In genomic region chr4:117610706-117611308, GRCh38 we compare ENCODE assay signal across 28 cellular contexts.
"Had no signal": no experiment of that assay in that cellular context is flagged by ENCODE, and none has a peak within 500 bp of the region (broad histone marks: within the 10 kb centered on the region; RNA-seq: fewer than 3 reads in every experiment).

No MANE protein-coding gene starts in this region.

- H3K9me3 ChIP-seq: colonic mucosa, right lobe of liver had no signal

- H3K27ac ChIP-seq: brain microvascular endothelial cell, colonic mucosa, gastroesophageal sphincter, neutrophil, right lobe of liver, WERI-Rb-1 had no signal

- FAIRE-seq: astrocyte, endometrium, small intestine had no signal

- DNase-seq: activated CD4-positive, alpha-beta memory T cell treated with anti-CD3 and anti-CD28 coated beads for 36 hours; activated CD4-positive, alpha-beta T cell treated with anti-CD3 and anti-CD28 coated beads, Interleukin-2, amount 10 ng/mL, durations not matched to agents 24 days and 14 days; activated CD8-positive, alpha-beta memory T cell treated with anti-CD3 and anti-CD28 coated beads, Interleukin-2, amount 50 U/mL, for 4 hours; activated effector memory CD4-positive, alpha-beta T cell treated with anti-CD3 and anti-CD28 coated beads, Interleukin-2, amount 50 U/mL, for 16 hours; activated naive CD4-positive, alpha-beta T cell treated with anti-CD3 and anti-CD28 coated beads, Interleukin-2, amount 10 ng/mL, durations not matched to agents 7 days and 5 days; activated T-cell treated with anti-CD3 and anti-CD28 coated beads, Interleukin-2, amount 50 U/mL, for 1 hour; amniotic stem cell; brain microvascular endothelial cell; colonic mucosa; effector CD8-positive, alpha-beta T cell; erythroblast; hippocampal formation; right lobe of liver; small intestine; stimulated activated CD4-positive, alpha-beta T cell treated with anti-CD3 and anti-CD28 coated beads, Interleukin-1b, Interleukin-23, amount 100 ng/mL, for 48 hours; stimulated activated CD4-positive, alpha-beta T cell treated with anti-CD3 and anti-CD28 coated beads, Interleukin-4, amount 100 ng/mL, for 4 hours; stimulated activated CD8-positive, alpha-beta memory T cell treated with anti-CD3 and anti-CD28 coated beads, Interleukin-4, amount 100 ng/mL, for 48 hours; stimulated activated naive CD8-positive, alpha-beta T cell treated with anti-CD3 and anti-CD28 coated beads, Interleukin-15, amount 100 ng/mL, for 72 hours; substantia nigra; WERI-Rb-1 had no signal

- H3K27me3 Mint-ChIP-seq: activated CD4-positive, alpha-beta memory T cell treated with anti-CD3 and anti-CD28 coated beads for 36 hours; activated CD4-positive, alpha-beta T cell treated with anti-CD3 and anti-CD28 coated beads, Interleukin-2, amount 10 ng/mL, durations not matched to agents 24 days and 14 days; activated naive CD4-positive, alpha-beta T cell treated with anti-CD3 and anti-CD28 coated beads, Interleukin-2, amount 10 ng/mL, durations not matched to agents 7 days and 5 days; stimulated activated memory B cell treated with anti-CD40 and anti-IgM and Interleukin-4, amounts not matched to agents 10 μg/mL and 1 μg/mL and 100 μg/mL, for 72 hours; stimulated activated naive CD8-positive, alpha-beta T cell treated with anti-CD3 and anti-CD28 coated beads, Interleukin-15, amount 100 ng/mL, for 72 hours had no signal

- H3K4me3 Mint-ChIP-seq: activated CD4-positive, alpha-beta memory T cell treated with anti-CD3 and anti-CD28 coated beads for 36 hours; activated CD4-positive, alpha-beta T cell treated with anti-CD3 and anti-CD28 coated beads, Interleukin-2, amount 10 ng/mL, durations not matched to agents 24 days and 14 days; activated naive CD4-positive, alpha-beta T cell treated with anti-CD3 and anti-CD28 coated beads, Interleukin-2, amount 10 ng/mL, durations not matched to agents 7 days and 5 days; activated T-helper 1 cell treated with anti-CD3 and anti-CD28 coated beads, Interleukin-12 subunit alpha, Interleukin-12 subunit beta, Interleukin-2, Interleukin-4 antibody, amounts not matched to agents 30 ng/mL and 10 ng/mL and 1 ng/mL, durations not matched to agents 14 hours and 24 hours and 36 hours; nephron; stimulated activated memory B cell treated with anti-CD40 and anti-IgM and Interleukin-4, amounts not matched to agents 10 μg/mL and 1 μg/mL and 100 μg/mL, for 72 hours; stimulated activated naive CD8-positive, alpha-beta T cell treated with anti-CD3 and anti-CD28 coated beads, Interleukin-15, amount 100 ng/mL, for 72 hours had no signal

- H3K27me3 ChIP-seq: brain microvascular endothelial cell, colonic mucosa, gastroesophageal sphincter, neutrophil, right lobe of liver had no signal

- H3K27ac Mint-ChIP-seq: activated CD4-positive, alpha-beta memory T cell treated with anti-CD3 and anti-CD28 coated beads for 36 hours; activated CD4-positive, alpha-beta T cell treated with anti-CD3 and anti-CD28 coated beads, Interleukin-2, amount 10 ng/mL, durations not matched to agents 24 days and 14 days; activated naive CD4-positive, alpha-beta T cell treated with anti-CD3 and anti-CD28 coated beads, Interleukin-2, amount 10 ng/mL, durations not matched to agents 7 days and 5 days; activated T-helper 1 cell treated with anti-CD3 and anti-CD28 coated beads, Interleukin-12 subunit alpha, Interleukin-12 subunit beta, Interleukin-2, Interleukin-4 antibody, amounts not matched to agents 30 ng/mL and 10 ng/mL and 1 ng/mL, durations not matched to agents 14 hours and 24 hours and 36 hours; nephron; stimulated activated memory B cell treated with anti-CD40 and anti-IgM and Interleukin-4, amounts not matched to agents 10 μg/mL and 1 μg/mL and 100 μg/mL, for 72 hours had no signal

- H3K36me3 ChIP-seq: brain microvascular endothelial cell, colonic mucosa, gastroesophageal sphincter, neutrophil, right lobe of liver, WERI-Rb-1 had no signal

- H3K4me3 ChIP-seq: colonic mucosa, gastroesophageal sphincter, lung, right lobe of liver had no signal

- H3K9me3 Mint-ChIP-seq: activated CD4-positive, alpha-beta T cell treated with anti-CD3 and anti-CD28 coated beads, Interleukin-2, amount 10 ng/mL, durations not matched to agents 24 days and 14 days; activated T-helper 1 cell treated with anti-CD3 and anti-CD28 coated beads, Interleukin-12 subunit alpha, Interleukin-12 subunit beta, Interleukin-2, Interleukin-4 antibody, amounts not matched to agents 30 ng/mL and 10 ng/mL and 1 ng/mL, durations not matched to agents 14 hours and 24 hours and 36 hours had no signal

- H3K4me1 ChIP-seq: colonic mucosa, gastroesophageal sphincter, right lobe of liver had no signal

- H3K4me1 Mint-ChIP-seq: activated CD4-positive, alpha-beta T cell treated with anti-CD3 and anti-CD28 coated beads, Interleukin-2, amount 10 ng/mL, durations not matched to agents 24 days and 14 days; activated naive CD4-positive, alpha-beta T cell treated with anti-CD3 and anti-CD28 coated beads, Interleukin-2, amount 10 ng/mL, durations not matched to agents 7 days and 5 days; nephron; stimulated activated memory B cell treated with anti-CD40 and anti-IgM and Interleukin-4, amounts not matched to agents 10 μg/mL and 1 μg/mL and 100 μg/mL, for 72 hours; stimulated activated naive CD8-positive, alpha-beta T cell treated with anti-CD3 and anti-CD28 coated beads, Interleukin-15, amount 100 ng/mL, for 72 hours had no signal

- H3K36me3 Mint-ChIP-seq: activated CD4-positive, alpha-beta memory T cell treated with anti-CD3 and anti-CD28 coated beads for 36 hours; activated naive CD4-positive, alpha-beta T cell treated with anti-CD3 and anti-CD28 coated beads, Interleukin-2, amount 10 ng/mL, durations not matched to agents 7 days and 5 days; stimulated activated memory B cell treated with anti-CD40 and anti-IgM and Interleukin-4, amounts not matched to agents 10 μg/mL and 1 μg/mL and 100 μg/mL, for 72 hours had no signal
